ENCODE assay signal across 8 cellular contexts in the genomic region with DNA sequence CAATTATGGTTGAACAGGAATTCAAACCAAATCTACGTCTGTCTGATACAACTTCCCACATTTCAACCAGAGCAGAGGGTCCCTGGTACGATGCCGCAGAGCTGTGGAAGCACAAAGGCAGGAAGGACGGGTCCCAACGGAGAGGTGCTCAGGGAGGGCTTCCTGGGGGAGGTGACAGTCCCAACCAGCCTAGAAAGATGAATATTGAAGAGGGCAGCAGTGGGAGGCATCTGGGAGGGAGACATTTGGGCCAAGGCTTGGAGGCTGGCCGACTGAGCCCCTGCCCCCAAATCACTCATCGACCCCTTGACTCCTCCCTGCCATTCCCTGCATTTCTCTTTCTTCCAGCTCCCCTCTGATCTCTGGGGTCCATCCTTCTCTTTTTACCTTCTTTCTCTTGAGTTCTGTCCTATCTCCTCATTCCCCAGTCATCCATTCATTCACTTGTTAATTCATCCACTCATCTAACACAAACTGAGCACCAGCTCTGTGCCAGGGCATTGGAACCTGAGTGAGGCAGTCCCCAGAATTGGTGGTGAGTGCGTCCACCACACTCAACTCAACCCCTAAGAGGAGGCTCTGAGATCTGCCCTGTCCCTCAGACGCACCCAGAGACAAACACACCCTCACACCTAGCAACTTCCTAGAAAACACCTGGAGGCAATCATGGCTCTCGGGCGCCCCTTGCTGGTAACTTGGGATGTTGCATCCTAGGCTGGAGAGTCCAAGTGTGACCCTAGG. TPM values are rescaled to one million over a fixed set of nuclear protein-coding genes. Genes with fewer than 3 reads are reported as not detected.
DNase-seq lines count a peak whose midpoint lies in the region; ATAC-seq, FAIRE-seq and TF ChIP-seq lines count a peak whose summit lies in the region.

No MANE protein-coding gene starts in this region.

- H3K79me2 ChIP-seq in H1 (ENCODE audit: control insufficient read depth in 1 of 2, insufficient read depth in 2 of 2, low read length in 2 of 2): no peaks in the 10 kb centered on the region

- TF ChIP-seq POLR2A in H1 (IDR thresholded peaks at IDR 0.05; ENCODE audit: control extremely low read depth in 1 of 2, low read depth in 2 of 2, low read length in 2 of 2): no peak

- no peak overlapping the region for H4K5ac ChIP-seq in H1 (ENCODE audit: insufficient read length, low read depth, low read length)

- no peaks in the 10 kb centered on the region for H4K20me1 ChIP-seq in H1 (replicated peaks in 1 of 2; ENCODE audit: control insufficient read depth in 1 of 2, insufficient read depth in 2 of 2, low read length in 2 of 2)

- H4K8ac ChIP-seq in H1 (ENCODE audit: extremely low read depth, insufficient read depth, low read length): no peak overlapping the region

- H2BK5ac ChIP-seq in H1 (ENCODE audit: low read depth, low read length): no peak overlapping the region

- no peak for TF ChIP-seq EP300 in H1 (IDR thresholded peaks at IDR 0.05; ENCODE audit: borderline replicate concordance in 1 of 2, low read depth in 2 of 2, low read length in 2 of 2)

- H2BK15ac ChIP-seq in H1 (ENCODE audit: low read length): no peak overlapping the region

- POLR2A ChIA-PET in HEK293T (lab: Yijun Ruan, JAX): no interaction called here
- POLR2A ChIA-PET in H1 (lab: Charles Lee; ENCODE audit: partially characterized antibody): interaction anchor here (0.8 to 2.2 kb wide), 4 partner anchors 17 to 200 kb away, joined by 3 to 7 read pairs (median 3); no protein-coding TSS in a partner anchor

- no peaks in the 10 kb centered on the region for H3K79me1 ChIP-seq in H1 (ENCODE audit: low read depth, low read length)

- H3K4me1 ChIP-seq in H1 (replicated peaks in 1 of 4; ENCODE audit: control insufficient read depth in 3 of 4, insufficient read depth in 4 of 4, low read length in 3 of 4): peaks cover 0 to 6% (median 4%) of the 10 kb centered on the region in 4 experiments; a peak in 6 of 7 replicates

- H2AFZ ChIP-seq in H1 (ENCODE audit: low read length): peak overlapping the region; percentile 11; the same call in 1 of the 2 replicates

- no peak overlapping the region for H4K91ac ChIP-seq in H1 (replicated peaks; ENCODE audit: insufficient read length, low read length)

- H3K27me3 ChIP-seq in H1 (replicated peaks in 1 of 4; ENCODE audit: control insufficient read depth in 3 of 4, extremely low read depth in 1 of 4, insufficient read depth in 3 of 4, low read length in 3 of 4): no peaks in the 10 kb centered on the region

- H2BK20ac ChIP-seq in H1 (ENCODE audit: low read length): no peak overlapping the region

- peak overlapping the region in 1 of 4 experiments; percentile 15; a peak in 1 of 8 replicates for H3K4me3 ChIP-seq in H1 (ENCODE audit: extremely low read depth in 1 of 4, insufficient read depth in 2 of 4, low read depth in 3 of 4, low read length in 4 of 4)

- H3K36me3 ChIP-seq in H1 (ENCODE audit: control insufficient read depth in 2 of 4, insufficient read depth in 4 of 4, low read length in 3 of 4): no peaks in the 10 kb centered on the region

- no peak overlapping the region for H2AK5ac ChIP-seq in H1 (ENCODE audit: low read depth, low read length)

- no peaks in the 10 kb centered on the region for H3K23me2 ChIP-seq in H1 (ENCODE audit: low read depth, low read length)

- H3K9ac ChIP-seq in H1 (replicated peaks in 1 of 4; ENCODE audit: extremely low read depth in 1 of 4, low read depth in 3 of 4, low read length in 3 of 4): no peak overlapping the region

- peak overlapping the region in 1 of 2 experiments; percentile 38; a peak in 2 of 4 replicates for H3K4me2 ChIP-seq in H1 (ENCODE audit: insufficient read depth in 1 of 2, low read depth in 2 of 2, low read length in 2 of 2)

- peak; percentile 84 to 95 (median 92) for TF ChIP-seq CTCF in H1 (IDR thresholded peaks at IDR 0.05; ENCODE audit: control extremely low read depth in 1 of 3, insufficient read depth in 1 of 3, low read depth in 1 of 3, low read length in 3 of 3)

- peak; percentile 42 for FAIRE-seq in H1 (lab: Jason Lieb, UNC)

- H2BK120ac ChIP-seq in H1 (replicated peaks; ENCODE audit: low read depth, low read length): no peak overlapping the region

- CTCF ChIA-PET in HEK293T (lab: Yijun Ruan, JAX): interaction anchor here (0.6 to 0.7 kb wide), 2 partner anchors 27 to 1404 kb away, joined by 3 read pairs; a partner anchor contains a TSS
- CTCF ChIA-PET in H1 (lab: Charles Lee; ENCODE audit: partially characterized antibody): interaction anchor here (0.6 to 4.6 kb wide), 33 partner anchors 8 to 302 kb away, joined by 3 to 22 read pairs (median 5); a partner anchor contains a TSS

- H3K14ac ChIP-seq in H1 (ENCODE audit: insufficient read length): no peak overlapping the region

- H3K9me3 ChIP-seq in H1 (ENCODE audit: insufficient read depth in 2 of 2, low read depth in 1 of 2, low read length in 1 of 2): no peaks in the 10 kb centered on the region

- H2BK12ac ChIP-seq in H1 (ENCODE audit: low read depth, low read length): no peak overlapping the region

- ATAC-seq in HG03039 (IDR thresholded peaks at IDR 0.05; ENCODE audit: unreplicated experiment): no peak

- no peak overlapping the region for H3K4ac ChIP-seq in H1 (replicated peaks; ENCODE audit: insufficient read length, low read depth, low read length)

- peak; percentile 54 for DNase-seq in CMK (ENCODE audit: low read depth)
- DNase-seq in HEK293T (ENCODE audit: extremely low spot score): peak; percentile 78
- peak; percentile 29 for DNase-seq in NCI-H774 (lab: John Stamatoyannopoulos, UW)
- DNase-seq in activated CD8-positive, alpha-beta memory T cell treated with anti-CD3 and anti-CD28 coated beads for 1 hour (ENCODE audit: extremely low read depth in 1 of 2, low read depth in 1 of 2): peak; percentile 38 to 70
- DNase-seq in H1 (ENCODE audit: low read depth in 1 of 2, low spot score in 2 of 2): peak; percentile 73 to 99
- peak; percentile 6 for DNase-seq in middle frontal gyrus (ENCODE audit: extremely low spot score, low spot score)
- DNase-seq in stimulated activated CD8-positive, alpha-beta memory T cell treated with anti-CD3 and anti-CD28 coated beads, Interleukin-4, amount 100 ng/mL, for 4 hours (ENCODE audit: low read depth in 2 of 2, low spot score in 1 of 2): peak; percentile 49 to 84

- peak; percentile 99 to 100 for TF ChIP-seq RAD21 in H1 (IDR thresholded peaks at IDR 0.05 in 1 of 2, conservative IDR thresholded peaks at IDR 0.05 in 1 of 2; ENCODE audit: low read depth in 2 of 2, low read length in 2 of 2)

- H3K23ac ChIP-seq in H1 (ENCODE audit: insufficient read length): no peak overlapping the region

- H3K27ac ChIP-seq in H1 (ENCODE audit: low read depth, low read length): no peak overlapping the region

- H3K56ac ChIP-seq in H1 (replicated peaks; ENCODE audit: insufficient read length, low read depth, low read length): no peak overlapping the region

- no peak overlapping the region for H3K18ac ChIP-seq in H1 (ENCODE audit: extremely low read depth, low read length)

- 39% methylated on average over 11 of the region's 11 CpGs; no CpG with 5 or more reads in 1 of the 2 experiments for WGBS in H1 (ENCODE audit: extremely low coverage in 1 of 2, insufficient coverage in 1 of 2, insufficient read length in 1 of 2, insufficient replicate concordance in 2 of 2, low coverage in 1 of 2, low lambda C conversion rate in 2 of 2, missing lambda C conversion rate in 1 of 2), 2 experiments

TF ChIP-seq in HEK293T, 16 proteins besides CTCF, POLR2A, EP300 and RAD21 (continues in another document):
- TF ChIP-seq FOXK2 (IDR thresholded peaks at IDR 0.05): no peak
- TF ChIP-seq LEF1 (IDR thresholded peaks at IDR 0.05; ENCODE audit: borderline replicate concordance): no peak
- TF ChIP-seq SP1 (IDR thresholded peaks at IDR 0.05): no peak

TF ChIP-seq in H1, 55 proteins besides CTCF, POLR2A, EP300 and RAD21 (continues in another document):
- TF ChIP-seq TCF12 (IDR thresholded peaks at IDR 0.05; ENCODE audit: low read depth, low read length): peak; percentile 74; the same call in 1 of the 2 replicates
- TF ChIP-seq SAP30 (IDR thresholded peaks at IDR 0.05; ENCODE audit: insufficient read depth, insufficient replicate concordance, low read length): no peak
- TF ChIP-seq SUZ12 (IDR thresholded peaks at IDR 0.05; ENCODE audit: low read length): no peak
- no peak for TF ChIP-seq EGR1 (IDR thresholded peaks at IDR 0.05; ENCODE audit: borderline replicate concordance, low read depth, low read length)
- TF ChIP-seq NRF1 (IDR thresholded peaks at IDR 0.05; ENCODE audit: low read depth, low read length): no peak

RNA-seq across cellular contexts. Expression of a gene that starts 13.2 kb away (rescaled TPM):
- total RNA-seq in H1 (2021; fragmentation: NEBNext Ultra II Directional; extraction: Animal tissue kit (Norgen Biotek cat#: 25700)): not detected in 2 replicates
- polyA plus RNA-seq in H1 (2011; rRNA removed): not detected in 2 replicates
- not detected for polyA plus RNA-seq in H1 (2011; cell fraction: cytosol; rRNA removed)
- polyA plus RNA-seq in H1 (2011; cell fraction: nucleus; rRNA removed): not detected
- not detected in 4 replicates for polyA plus RNA-seq in H1 (2012, experiment 1 of 2)
- not detected for polyA plus RNA-seq in H1 (2012, experiment 2 of 2)
- polyA plus RNA-seq in H1 (2013, experiment 1 of 2): not detected
- polyA plus RNA-seq in H1 (2013, experiment 2 of 2): not detected
- not detected in 2 replicates for polyA minus RNA-seq in H1 (2011; rRNA and poly(A)+ RNA removed)
- not detected for polyA minus RNA-seq in H1 (2011; cell fraction: cytosol; rRNA and poly(A)+ RNA removed)
- polyA minus RNA-seq in H1 (2011; cell fraction: nucleus; rRNA and poly(A)+ RNA removed): not detected

RNA-seq across cellular contexts. Expression of a gene that starts 26.5 kb away (rescaled TPM):
- 108 and 111 TPM in 2 replicates for total RNA-seq in H1 (2021; fragmentation: NEBNext Ultra II Directional; extraction: Animal tissue kit (Norgen Biotek cat#: 25700))
- polyA plus RNA-seq in H1 (2011; rRNA removed): 17.8 and 27.7 TPM in 2 replicates
- 17.0 TPM for polyA plus RNA-seq in H1 (2011; cell fraction: cytosol; rRNA removed)
- 113 TPM for polyA plus RNA-seq in H1 (2011; cell fraction: nucleus; rRNA removed)
- polyA plus RNA-seq in H1 (2012, experiment 1 of 2): 41.0 to 91.2 TPM (median 79.8 TPM) in 4 replicates
- 63.7 TPM for polyA plus RNA-seq in H1 (2012, experiment 2 of 2)
- 65.5 TPM for polyA plus RNA-seq in H1 (2013, experiment 1 of 2)
- polyA plus RNA-seq in H1 (2013, experiment 2 of 2): 40.5 TPM
- polyA minus RNA-seq in H1 (2011; rRNA and poly(A)+ RNA removed): 27.8 and 28.3 TPM in 2 replicates
- polyA minus RNA-seq in H1 (2011; cell fraction: cytosol; rRNA and poly(A)+ RNA removed): 68.4 TPM
- 87.7 TPM for polyA minus RNA-seq in H1 (2011; cell fraction: nucleus; rRNA and poly(A)+ RNA removed)

RNA-seq across cellular contexts. Expression of a gene that starts 37.8 kb away (rescaled TPM):
- not detected in 2 replicates for total RNA-seq in H1 (2021; fragmentation: NEBNext Ultra II Directional; extraction: Animal tissue kit (Norgen Biotek cat#: 25700))
- polyA plus RNA-seq in H1 (2011; rRNA removed): 0.09 TPM in 1 of 2 replicates, not detected in the other
- polyA plus RNA-seq in H1 (2011; cell fraction: cytosol; rRNA removed): not detected
- polyA plus RNA-seq in H1 (2011; cell fraction: nucleus; rRNA removed): not detected
- polyA plus RNA-seq in H1 (2012, experiment 1 of 2): not detected in 4 replicates
- not detected for polyA plus RNA-seq in H1 (2012, experiment 2 of 2)
- polyA plus RNA-seq in H1 (2013, experiment 1 of 2): not detected
- not detected for polyA plus RNA-seq in H1 (2013, experiment 2 of 2)
- polyA minus RNA-seq in H1 (2011; rRNA and poly(A)+ RNA removed): not detected in 2 replicates
- polyA minus RNA-seq in H1 (2011; cell fraction: cytosol; rRNA and poly(A)+ RNA removed): not detected
- not detected for polyA minus RNA-seq in H1 (2011; cell fraction: nucleus; rRNA and poly(A)+ RNA removed)

Comparison
In these comparisons a context has a peak if more than half of its experiments do, and no peak if none do; other contexts are left out.
1. DNase-seq: peak in every context shown above with its lines; median percentile 86 in H1; 78 in HEK293T; 66 in stimulated activated CD8-positive, alpha-beta memory T cell treated with anti-CD3 and anti-CD28 coated beads, Interleukin-4, amount 100 ng/mL, for 4 hours; 54 in CMK; 54 in activated CD8-positive, alpha-beta memory T cell treated with anti-CD3 and anti-CD28 coated beads for 1 hour; 29 in NCI-H774; 6 in middle frontal gyrus.